In genomic region chr4:77960367-77960766, GRCh38 we compare ENCODE assay signal across 20 cellular contexts.
A peak's percentile ranks its signal among the peaks of the same experiment; 100 is the strongest.
DNase-seq lines count a peak whose midpoint lies in the region; ATAC-seq, FAIRE-seq and TF ChIP-seq lines count a peak whose summit lies in the region.
"Had no signal": no experiment of that assay in that cellular context is flagged by ENCODE, and none has a peak within 500 bp of the region (broad histone marks: within the 10 kb centered on the region; RNA-seq: fewer than 3 reads in every experiment).

No MANE protein-coding gene starts in this region.

- no peak overlapping the region for H3K4me3 ChIP-seq in kidney (ENCODE audit: low read length in 2 of 2)
- H3K4me3 ChIP-seq: BLaER1 had no signal

- TF ChIP-seq CTCF in WTC11 (IDR thresholded peaks at IDR 0.05), result no peak
- TF ChIP-seq CTCF in kidney (IDR thresholded peaks at IDR 0.05; ENCODE audit: borderline replicate concordance, extremely low read depth, insufficient read depth), result no peak
- TF ChIP-seq CTCF in D721Med (IDR thresholded peaks at IDR 0.05; ENCODE audit: insufficient read depth, missing control alignments), result no peak

- FAIRE-seq in kidney (lab: Jason Lieb, UNC) (no peak), D721Med (lab: Jason Lieb, UNC) (no peak)
- FAIRE-seq: GM12892, H1 had no signal

- no peak overlapping the region for H3K27ac ChIP-seq in kidney (ENCODE audit: low read depth in 2 of 2, low read length in 2 of 2)
- H3K27ac ChIP-seq: 22Rv1, BLaER1, C4-2B had no signal

- ATAC-seq in Right ventricle myocardium inferior (no peak), WTC11 (no peak)
- ATAC-seq: CD8-positive, alpha-beta T cell had no signal

- H3K4me3 Mint-ChIP-seq in WTC11, result no peak overlapping the region
- H3K4me3 Mint-ChIP-seq: B cell; CD4-positive, CD25-positive, alpha-beta regulatory T cell; CD8-positive, alpha-beta T cell; H9 had no signal

- H3K27me3 Mint-ChIP-seq in WTC11 (ENCODE audit: low read depth), result no peaks in the 10 kb centered on the region
- H3K27me3 Mint-ChIP-seq: B cell had no signal

- intact Hi-C loops in Right ventricle myocardium inferior (cut with DNase I) (no loop called here), cardiac septum (cut with DNase I) (loop anchor here (10.0 kb wide), 1 partner anchor 334 kb away; no protein-coding TSS in a partner anchor), kidney (cut with DNase I) (no loop called here)

- no peak overlapping the region for H3K9ac ChIP-seq in kidney (ENCODE audit: low read length in 2 of 2)
- H3K9ac ChIP-seq: BLaER1 had no signal

- no peaks in the 10 kb centered on the region for H3K9me3 Mint-ChIP-seq in WTC11
- H3K9me3 Mint-ChIP-seq: CD4-positive, CD25-positive, alpha-beta regulatory T cell; CD8-positive, alpha-beta T cell; H9 had no signal

- no peaks in the 10 kb centered on the region for H3K36me3 Mint-ChIP-seq in WTC11
- H3K36me3 Mint-ChIP-seq: CD8-positive, alpha-beta T cell had no signal

- H3K4me1 ChIP-seq in kidney (ENCODE audit: control insufficient read depth in 1 of 2, insufficient read depth in 1 of 2, low read depth in 1 of 2, low read length in 2 of 2), result no peaks in the 10 kb centered on the region
- H3K4me1 ChIP-seq: BLaER1, Caco-2 had no signal

- peak; percentile 15 for DNase-seq in DMS53 (lab: John Stamatoyannopoulos, UW)
- DNase-seq in DMS53 treated with DMSO at 0.1 percent for 48 hours (lab: John Stamatoyannopoulos, UW; ENCODE audit: unreplicated experiment), result no peak
- peak; percentile 41 for DNase-seq in Right ventricle myocardium inferior (ENCODE audit: missing footprints)
- DNase-seq in cardiac septum (ENCODE audit: low spot score), result no peak
- DNase-seq in WTC11 (ENCODE audit: low spot score), result no peak
- DNase-seq in kidney, result peak; percentile 29
- no peak for DNase-seq in activated naive CD4-positive, alpha-beta T cell (lab: John Stamatoyannopoulos, UW)
- DNase-seq in D721Med (ENCODE audit: insufficient read length, low spot score), result no peak
- DNase-seq: Caco-2; CD4-positive, CD25-positive, alpha-beta regulatory T cell; CD8-positive, alpha-beta T cell; DMS 273 treated with DMSO at 0.1 percent for 48 hours; DND-41; H9 had no signal

- H3K36me3 ChIP-seq in kidney (ENCODE audit: control insufficient read depth in 1 of 2, insufficient read depth in 2 of 2, low read length in 2 of 2), result no peaks in the 10 kb centered on the region
- H3K36me3 ChIP-seq: BLaER1 had no signal

- POLR2A ChIA-PET in WTC11 (lab: Charles Lee), result no interaction called here

- CTCF ChIA-PET in WTC11 (lab: Charles Lee), result interaction anchor here (0.5 to 1.3 kb wide), 8 partner anchors 31 to 558 kb away, joined by 3 to 6 read pairs (median 4); partner anchors contain the start of gene FRAS1

- 0 out of 2 replicates have a peak, but pooled peaks cover 3% of the 10 kb centered on the region for H3K4me1 Mint-ChIP-seq in WTC11
- H3K4me1 Mint-ChIP-seq: B cell had no signal

- no peaks in the 10 kb centered on the region for H3K9me3 ChIP-seq in kidney (ENCODE audit: control insufficient read depth in 1 of 2, low read length in 2 of 2)
- H3K9me3 ChIP-seq: BLaER1, Caco-2 had no signal

- no peak overlapping the region for H3K27ac Mint-ChIP-seq in WTC11
- H3K27ac Mint-ChIP-seq: B cell; CD4-positive, CD25-positive, alpha-beta regulatory T cell; CD8-positive, alpha-beta T cell; H9 had no signal

TF ChIP-seq in WTC11, 78 proteins besides CTCF, POLR2A, EP300 and RAD21:
- TF ChIP-seq FOXP1 (CRISPR knock-in tag; IDR thresholded peaks at IDR 0.05; ENCODE audit: borderline replicate concordance) (no peak), ZNF121 (CRISPR knock-in tag; IDR thresholded peaks at IDR 0.05) (peak; percentile 58; the same call in 1 of the 2 replicates)

Comparison
In these comparisons a context has a peak if more than half of its experiments do, and no peak if none do; other contexts are left out.
1. DNase-seq: peak in DMS53 (single experiment), Right ventricle myocardium inferior (single experiment) and kidney (single experiment); none in DMS53 treated with DMSO at 0.1 percent for 48 hours (single experiment), cardiac septum (single experiment), WTC11 (single experiment), activated naive CD4-positive, alpha-beta T cell (0 of 4) and D721Med (single experiment).